In the genomic region with DNA sequence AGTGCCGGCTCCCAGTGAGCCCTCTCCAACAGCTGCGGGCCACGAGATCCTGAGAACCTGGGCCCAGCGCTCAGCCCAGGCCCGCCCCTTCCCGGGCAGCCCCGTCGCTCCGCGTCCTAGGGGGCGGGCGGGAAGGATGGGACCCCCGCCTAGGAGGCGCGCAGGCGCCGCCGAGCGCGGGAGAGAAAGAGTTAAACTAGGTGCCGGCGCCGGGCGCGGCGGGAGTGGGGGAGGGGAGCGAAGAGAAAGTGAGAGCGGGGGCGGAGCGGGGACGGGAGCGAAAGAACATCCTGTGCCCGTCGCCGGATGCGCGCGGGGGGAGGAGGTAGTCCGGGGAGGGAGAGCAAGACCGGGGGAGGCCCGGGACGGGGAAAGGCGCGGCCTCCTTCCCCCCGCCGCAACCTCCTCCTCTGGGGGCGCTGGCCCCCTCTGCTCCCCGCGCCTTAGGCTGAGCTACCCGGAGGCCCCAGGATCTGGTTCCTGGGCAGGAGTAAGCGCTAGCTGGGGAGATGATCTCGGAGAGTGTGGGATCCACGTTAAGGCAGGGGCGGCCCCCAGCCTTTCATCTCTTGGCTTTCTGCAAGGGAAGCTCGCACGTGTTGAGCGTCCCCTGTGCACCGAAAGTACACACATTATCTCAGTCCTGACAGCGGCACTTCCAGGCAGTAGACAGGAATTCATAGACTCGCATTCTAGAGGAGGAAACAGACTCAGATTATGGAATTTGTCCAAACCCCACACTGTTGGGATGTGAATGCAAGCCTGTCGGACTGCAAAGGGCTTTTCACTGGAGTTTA, we compare ENCODE assay signal across 8 cellular contexts. TPM values are rescaled to one million over a fixed set of nuclear protein-coding genes. Genes with fewer than 3 reads are reported as not detected.
DNase-seq lines count a peak whose midpoint lies in the region; ATAC-seq and TF ChIP-seq lines count a peak whose summit lies in the region.

No MANE protein-coding gene starts in this region.

- H3K9me3 ChIP-seq in neuronal stem cell (replicated peaks in 1 of 2; ENCODE audit: control insufficient read depth in 2 of 2, insufficient read depth in 1 of 2, low read depth in 1 of 2, low read length in 2 of 2): no peaks in the 10 kb centered on the region

- H3K4me3 ChIP-seq in neuronal stem cell (ENCODE audit: low read length in 2 of 2): peak overlapping the region; percentile 67 to 83

- DNase-seq in DMS53 (lab: John Stamatoyannopoulos, UW) (peak; percentile 93), SHP77 treated with DMSO at 0.1 percent for 48 hours (lab: John Stamatoyannopoulos, UW) (peak; percentile 56), foreskin melanocyte (peak; percentile 74), neuronal stem cell (ENCODE audit: low spot score) (peak; percentile 89), stromal cell of bone marrow (ENCODE audit: low read depth) (peak; percentile 56)
- DNase-seq in activated naive CD4-positive, alpha-beta T cell (lab: John Stamatoyannopoulos, UW): peak; percentile 71 to 94 (median 89)

- no peak overlapping the region for H3K4ac ChIP-seq in neuronal stem cell (ENCODE audit: low read length)

- peak overlapping the region; percentile 98 for H3K18ac ChIP-seq in neuronal stem cell (ENCODE audit: low read length)

- H3K79me1 ChIP-seq in neuronal stem cell (ENCODE audit: low read depth, low read length): no peaks in the 10 kb centered on the region

- H2BK15ac ChIP-seq in neuronal stem cell (ENCODE audit: low read length): peak overlapping the region; percentile 76

- peak overlapping the region; percentile 85 for H3K9ac ChIP-seq in neuronal stem cell (ENCODE audit: low read depth, low read length, poor library complexity)

- H2AFZ ChIP-seq in neuronal stem cell (ENCODE audit: low read length): peak overlapping the region; percentile 93

- no peak for TF ChIP-seq RAD21 in Ishikawa (IDR thresholded peaks at IDR 0.05; ENCODE audit: low read depth)

- no peak overlapping the region for H2AK5ac ChIP-seq in neuronal stem cell (ENCODE audit: low read depth, low read length)

- no CpG with 5 or more reads among the region's 61 CpGs for WGBS in neuronal stem cell (ENCODE audit: extremely low coverage in 2 of 2, insufficient read length in 2 of 2, insufficient replicate concordance in 1 of 2), 2 donors

- peak overlapping the region; percentile 40 for H3K23ac ChIP-seq in neuronal stem cell (ENCODE audit: low read depth, low read length, poor library complexity)

- no peaks in the 10 kb centered on the region for H3K27me3 ChIP-seq in neuronal stem cell (ENCODE audit: control insufficient read depth in 3 of 3, insufficient read depth in 3 of 3, low read depth in 1 of 3, low read length in 3 of 3)

- H2BK120ac ChIP-seq in neuronal stem cell (ENCODE audit: low read depth, low read length): peak overlapping the region; percentile 89

- H3K4me2 ChIP-seq in neuronal stem cell (ENCODE audit: insufficient read depth, low read length, poor library complexity, severe bottlenecking): peak overlapping the region; percentile 90

- peaks cover 29% of the 10 kb centered on the region in 2 donors for H3K4me1 ChIP-seq in neuronal stem cell (ENCODE audit: control insufficient read depth in 2 of 2, insufficient read depth in 1 of 2, low read depth in 1 of 2, low read length in 2 of 2)

- no peak overlapping the region for H3K14ac ChIP-seq in neuronal stem cell (ENCODE audit: low read length)

- no peak for TF ChIP-seq EP300 in Ishikawa (IDR thresholded peaks at IDR 0.05; ENCODE audit: borderline replicate concordance)

- no peak overlapping the region for H2BK12ac ChIP-seq in neuronal stem cell (ENCODE audit: low read length)

- no peaks in the 10 kb centered on the region for H3K36me3 ChIP-seq in neuronal stem cell (replicated peaks in 1 of 2; ENCODE audit: control insufficient read depth in 2 of 2, insufficient read depth in 2 of 2, low read length in 2 of 2)

- no peak overlapping the region for H4K8ac ChIP-seq in neuronal stem cell (ENCODE audit: low read depth, low read length)

- peak overlapping the region; percentile 99 for H2BK5ac ChIP-seq in neuronal stem cell (ENCODE audit: low read length)

- peak; percentile 49 for ATAC-seq in GM21515 (IDR thresholded peaks at IDR 0.05; ENCODE audit: unreplicated experiment)

- H3K27ac ChIP-seq in neuronal stem cell (replicated peaks; ENCODE audit: low read length): peak overlapping the region; percentile 97

- peak overlapping the region; percentile 98 for H4K91ac ChIP-seq in neuronal stem cell (ENCODE audit: low read depth, low read length, poor library complexity)

TF ChIP-seq in Ishikawa, 13 proteins besides CTCF, POLR2A, EP300 and RAD21:
- TF ChIP-seq, protein P1, sequence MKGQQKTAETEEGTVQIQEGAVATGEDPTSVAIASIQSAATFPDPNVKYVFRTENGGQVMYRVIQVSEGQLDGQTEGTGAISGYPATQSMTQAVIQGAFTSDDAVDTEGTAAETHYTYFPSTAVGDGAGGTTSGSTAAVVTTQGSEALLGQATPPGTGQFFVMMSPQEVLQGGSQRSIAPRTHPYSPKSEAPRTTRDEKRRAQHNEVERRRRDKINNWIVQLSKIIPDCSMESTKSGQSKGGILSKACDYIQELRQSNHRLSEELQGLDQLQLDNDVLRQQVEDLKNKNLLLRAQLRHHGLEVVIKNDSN (IDR thresholded peaks at IDR 0.05): no peak
- TF ChIP-seq TAF1 (IDR thresholded peaks at IDR 0.05; ENCODE audit: low read depth) (peak; percentile 27; the same call in 1 of the 2 replicates), CEBPB (IDR thresholded peaks at IDR 0.05) (no peak), TCF12 (IDR thresholded peaks at IDR 0.05; ENCODE audit: low read depth) (peak; percentile 58; the same call in 1 of the 2 replicates), EGR1 (IDR thresholded peaks at IDR 0.05) (peak; percentile 94), ZBTB7A (IDR thresholded peaks at IDR 0.05; ENCODE audit: low read depth) (peak; percentile 96; the same call in 1 of the 2 replicates), CREB1 (IDR thresholded peaks at IDR 0.05; ENCODE audit: low read depth) (no peak)
- TF ChIP-seq, protein P2, sequence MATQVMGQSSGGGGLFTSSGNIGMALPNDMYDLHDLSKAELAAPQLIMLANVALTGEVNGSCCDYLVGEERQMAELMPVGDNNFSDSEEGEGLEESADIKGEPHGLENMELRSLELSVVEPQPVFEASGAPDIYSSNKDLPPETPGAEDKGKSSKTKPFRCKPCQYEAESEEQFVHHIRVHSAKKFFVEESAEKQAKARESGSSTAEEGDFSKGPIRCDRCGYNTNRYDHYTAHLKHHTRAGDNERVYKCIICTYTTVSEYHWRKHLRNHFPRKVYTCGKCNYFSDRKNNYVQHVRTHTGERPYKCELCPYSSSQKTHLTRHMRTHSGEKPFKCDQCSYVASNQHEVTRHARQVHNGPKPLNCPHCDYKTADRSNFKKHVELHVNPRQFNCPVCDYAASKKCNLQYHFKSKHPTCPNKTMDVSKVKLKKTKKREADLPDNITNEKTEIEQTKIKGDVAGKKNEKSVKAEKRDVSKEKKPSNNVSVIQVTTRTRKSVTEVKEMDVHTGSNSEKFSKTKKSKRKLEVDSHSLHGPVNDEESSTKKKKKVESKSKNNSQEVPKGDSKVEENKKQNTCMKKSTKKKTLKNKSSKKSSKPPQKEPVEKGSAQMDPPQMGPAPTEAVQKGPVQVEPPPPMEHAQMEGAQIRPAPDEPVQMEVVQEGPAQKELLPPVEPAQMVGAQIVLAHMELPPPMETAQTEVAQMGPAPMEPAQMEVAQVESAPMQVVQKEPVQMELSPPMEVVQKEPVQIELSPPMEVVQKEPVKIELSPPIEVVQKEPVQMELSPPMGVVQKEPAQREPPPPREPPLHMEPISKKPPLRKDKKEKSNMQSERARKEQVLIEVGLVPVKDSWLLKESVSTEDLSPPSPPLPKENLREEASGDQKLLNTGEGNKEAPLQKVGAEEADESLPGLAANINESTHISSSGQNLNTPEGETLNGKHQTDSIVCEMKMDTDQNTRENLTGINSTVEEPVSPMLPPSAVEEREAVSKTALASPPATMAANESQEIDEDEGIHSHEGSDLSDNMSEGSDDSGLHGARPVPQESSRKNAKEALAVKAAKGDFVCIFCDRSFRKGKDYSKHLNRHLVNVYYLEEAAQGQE (IDR thresholded peaks at IDR 0.05; ENCODE audit: low read depth): no peak

RNA-seq across cellular contexts. Expression of a gene that starts 4.9 kb away (rescaled TPM):
- 1.7 TPM for polyA plus RNA-seq in neuronal stem cell (2013, experiment 1 of 2)
- 2.0 TPM for polyA plus RNA-seq in neuronal stem cell (2013, experiment 2 of 2)

RNA-seq across cellular contexts. Expression of a gene that starts 43.2 kb away (rescaled TPM):
- 30.2 TPM for polyA plus RNA-seq in neuronal stem cell (2013, experiment 1 of 2)
- polyA plus RNA-seq in neuronal stem cell (2013, experiment 2 of 2): 30.5 TPM

RNA-seq across cellular contexts. Expression of a gene that starts 44.5 kb away (rescaled TPM):
- polyA plus RNA-seq in neuronal stem cell (2013, experiment 1 of 2): 4.3 TPM
- 5.3 TPM for polyA plus RNA-seq in neuronal stem cell (2013, experiment 2 of 2)

RNA-seq across cellular contexts. Expression of a gene that starts 48.9 kb away (rescaled TPM):
- 0.84 TPM for polyA plus RNA-seq in neuronal stem cell (2013, experiment 1 of 2)
- 0.64 TPM for polyA plus RNA-seq in neuronal stem cell (2013, experiment 2 of 2)

Comparison
In these comparisons a context has a peak if more than half of its experiments do, and no peak if none do; other contexts are left out.
1. Peak in every context shown above with its lines: DNase-seq, ATAC-seq, H3K4me3 ChIP-seq and H3K27ac ChIP-seq.